Comparison of ENCODE assay signal across 8 cellular contexts in genomic region chr19:49638360-49638759, GRCh38. TPM values are rescaled to one million over a fixed set of nuclear protein-coding genes. Genes with fewer than 3 reads are reported as not detected.
DNase-seq lines count a peak whose midpoint lies in the region; ATAC-seq and TF ChIP-seq lines count a peak whose summit lies in the region.

No MANE protein-coding gene starts in this region.

- peak overlapping the region; percentile 46; the same call in 1 of the 2 replicates for H3K27ac ChIP-seq in VCaP
- peak overlapping the region; percentile 92 to 99 (median 96) for H3K27ac ChIP-seq in gastrocnemius medialis

- ATAC-seq in gastrocnemius medialis = no peak

- H3K36me3 ChIP-seq in ES-I3 (ENCODE audit: insufficient read depth, low read length) (no peaks in the 10 kb centered on the region), gastrocnemius medialis (peaks cover 0 to 5% of the 10 kb centered on the region in 2 donors)

- DNase-seq in fibroblast of villous mesenchyme (ENCODE audit: low read depth) (peak; percentile 34), gastrocnemius medialis (no peak), activated gamma-delta T cell treated with Interleukin-2 at 50 U/mL for 16 hours (no peak), midbrain (lab: John Stamatoyannopoulos, UW) (no peak), T1000 (lab: John Stamatoyannopoulos, UW) (no peak), head of caudate nucleus (no peak)

- H3K9ac ChIP-seq in ES-I3 (ENCODE audit: low read depth, low read length) = peak overlapping the region; percentile 69; the same call in 1 of the 2 replicates

- in situ Hi-C loops in gastrocnemius medialis (cut with MboI; ENCODE audit: low sequenced_read_pairs in 4 of 4) = no loop called here

- intact Hi-C loops in gastrocnemius medialis (cut with DNase I; ENCODE audit: low total_unique reads) = no loop called here
- intact Hi-C loops in head of caudate nucleus (cut with DNase I) = loop anchor here (5.0 kb wide), 1 partner anchor 46 kb away; the partner anchor contains the start of gene PRR12

- peak overlapping the region; percentile 84 for H3K4me3 ChIP-seq in fibroblast of villous mesenchyme (ENCODE audit: low read depth, low read length)
- peak overlapping the region; percentile 64 to 95 (median 80) for H3K4me3 ChIP-seq in gastrocnemius medialis

- no peaks in the 10 kb centered on the region for H3K27me3 ChIP-seq in gastrocnemius medialis

- no peak for TF ChIP-seq CTCF in VCaP (conservative IDR thresholded peaks at IDR 0.05)
- TF ChIP-seq CTCF in fibroblast of villous mesenchyme (IDR thresholded peaks at IDR 0.05; ENCODE audit: insufficient read depth, low read depth, low read length) = no peak
- TF ChIP-seq CTCF in gastrocnemius medialis (IDR thresholded peaks at IDR 0.05 in 4 of 5, conservative IDR thresholded peaks at IDR 0.05 in 1 of 5) = no peak

- no peak for TF ChIP-seq POLR2A in gastrocnemius medialis (IDR thresholded peaks at IDR 0.05)

- H3K9me3 ChIP-seq in ES-I3 (ENCODE audit: control insufficient read depth, insufficient read depth, low read length) (no peaks in the 10 kb centered on the region), gastrocnemius medialis (no peaks in the 10 kb centered on the region)

- H3K4me1 ChIP-seq in ES-I3 (ENCODE audit: insufficient read depth, low read length) (peaks cover 10% of the 10 kb centered on the region), gastrocnemius medialis (peaks cover 19 to 24% of the 10 kb centered on the region in 2 donors)

RNA-seq across cellular contexts. Expression of gene RRAS, which starts 1.6 kb away (rescaled TPM):
- total RNA-seq in fibroblast of villous mesenchyme (43.2 and 44.5 TPM in 2 replicates), gastrocnemius medialis (10 to 100 TPM; 12.4 to 26.2 (median 24.2) TPM)

RNA-seq across cellular contexts. Expression of gene SCAF1, which starts 3.6 kb away (rescaled TPM):
- 17.4 and 18.1 TPM in 2 replicates for total RNA-seq in fibroblast of villous mesenchyme
- total RNA-seq in gastrocnemius medialis = 10 to 100 TPM; 13.7 to 36.1 (median 32.9) TPM

RNA-seq across cellular contexts. Expression of gene IRF3, which starts 27.3 kb away (rescaled TPM):
- 49.9 and 66.5 TPM in 2 replicates for total RNA-seq in fibroblast of villous mesenchyme
- total RNA-seq in gastrocnemius medialis = 10 to 100 TPM; 11.0 to 18.6 (median 13.7) TPM

RNA-seq across cellular contexts. Expression of gene BCL2L12, which starts 27.4 kb away (rescaled TPM):
- total RNA-seq in fibroblast of villous mesenchyme (4.7 and 6.8 TPM in 2 replicates), gastrocnemius medialis (10 to 100 TPM; 10.7 to 12.9 (median 11.8) TPM)

RNA-seq across cellular contexts. Expression of gene PRMT1, which starts 38.7 kb away (rescaled TPM):
- 258 and 341 TPM in 2 replicates for total RNA-seq in fibroblast of villous mesenchyme
- total RNA-seq in gastrocnemius medialis = 100 to 1,000 TPM; 190 to 242 (median 229) TPM
